Comparison of ENCODE assay signal across 16 cellular contexts in the genomic region with DNA sequence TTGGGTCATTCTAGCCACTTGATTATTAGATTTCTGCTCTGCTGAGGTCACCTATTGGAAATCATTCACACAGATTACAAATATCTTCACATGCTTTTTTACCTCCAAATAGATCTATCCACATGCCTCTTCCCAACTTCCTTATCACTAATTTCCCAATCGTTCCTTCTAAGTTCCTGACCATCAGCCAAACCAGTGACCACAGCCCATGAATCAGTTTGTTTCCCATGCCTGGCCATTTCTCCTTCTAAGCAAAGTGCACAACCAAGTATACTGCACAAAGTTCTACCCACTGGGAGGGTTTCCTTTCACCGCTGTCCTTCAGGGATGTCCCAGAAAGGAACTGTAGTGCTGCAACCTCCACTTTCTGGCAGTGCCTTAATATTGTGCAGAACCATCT.
"Had no signal": no experiment of that assay in that cellular context is flagged by ENCODE, and none has a peak within 500 bp of the region (broad histone marks: within the 10 kb centered on the region; RNA-seq: fewer than 3 reads in every experiment).

No MANE protein-coding gene starts in this region.

- DNase-seq: colonic mucosa; dermis blood vessel endothelial cell; erythroblast; glutamatergic neuron; immature natural killer cell; kidney; left cardiac atrium; left ventricle myocardium inferior; lower lobe of right lung; natural killer cell; right cardiac atrium; small intestine; stimulated activated CD4-positive, alpha-beta T cell treated with anti-CD3 and anti-CD28 coated beads, Interleukin-12 subunit alpha, Interleukin-12 subunit beta, amount 100 ng/mL, for 4 hours; stimulated activated naive CD4-positive, alpha-beta T cell; stomach had no signal

- H3K4me3 ChIP-seq: colonic mucosa, gastroesophageal sphincter, left ventricle myocardium inferior, lower lobe of right lung, stomach had no signal

- ATAC-seq: gastroesophageal sphincter, left cardiac atrium, lower lobe of right lung, natural killer cell, right cardiac atrium had no signal
